17 cellular contexts compared by ENCODE assay signal in the genomic region with DNA sequence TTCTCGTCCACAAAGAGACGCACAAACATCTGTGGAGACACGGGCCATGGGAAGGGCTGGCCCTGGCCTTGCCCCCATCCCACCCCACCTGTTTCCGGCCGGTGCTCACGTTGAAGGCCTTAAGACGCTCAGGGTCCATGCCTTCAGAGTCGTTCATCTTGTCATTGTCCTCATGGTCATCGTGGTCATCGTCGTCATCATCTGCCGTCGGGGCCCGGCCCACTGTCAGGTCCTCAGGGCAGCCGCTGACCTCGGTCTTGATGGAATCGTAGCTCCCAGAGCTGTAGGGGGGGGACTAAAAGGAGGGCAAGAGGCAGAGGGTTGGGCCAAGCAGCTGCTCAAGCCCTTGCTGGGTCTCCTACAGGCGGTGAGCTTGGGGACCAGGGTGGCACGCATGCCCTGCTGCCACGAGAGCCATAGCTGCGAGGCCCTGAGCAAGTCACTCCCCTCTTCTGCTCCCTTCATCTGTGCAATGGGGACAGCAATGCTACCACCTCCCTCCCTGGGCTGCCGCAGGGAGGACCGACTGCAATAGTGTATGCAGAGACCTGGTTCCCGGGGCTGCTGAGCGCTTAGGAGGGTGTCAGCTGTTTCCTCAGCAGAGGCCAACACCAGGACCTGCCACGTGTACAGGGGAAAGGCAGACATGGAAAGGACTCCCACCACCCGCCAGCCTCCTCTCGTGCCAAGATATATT.
"Had no signal": no experiment of that assay in that cellular context is flagged by ENCODE, and none has a peak within 500 bp of the region (broad histone marks: within the 10 kb centered on the region; RNA-seq: fewer than 3 reads in every experiment).

No MANE protein-coding gene starts in this region.

- H3K27me3 Mint-ChIP-seq: natural killer cell treated with Interleukin-12 subunit alpha and Interleukin-12 subunit beta and Interleukin-15 and Interleukin-18, amount 100 ng/mL, for 72 hours had no signal

- H3K27ac ChIP-seq: cardiac muscle cell, hepatocyte, testis had no signal

- H3K27me3 ChIP-seq: cardiac muscle cell, hepatocyte, testis had no signal

- H3K4me2 ChIP-seq: hepatocyte had no signal

- H3K9me3 Mint-ChIP-seq: natural killer cell treated with Interleukin-12 subunit alpha and Interleukin-12 subunit beta and Interleukin-15 and Interleukin-18, amount 100 ng/mL, for 72 hours; T-helper 2 cell treated with Interferon-gamma antibody and Interleukin-4, amounts not matched to agents 5 μg/mL and 100 μg/mL, for 36 hours had no signal

- ATAC-seq: natural killer cell treated with Interleukin-12 subunit alpha and Interleukin-12 subunit beta and Interleukin-15 and Interleukin-18, amount 100 ng/mL, for 72 hours; sciatic nerve; stimulated activated naive CD8-positive, alpha-beta T cell treated with anti-CD3 and anti-CD28 coated beads, Interleukin-15, Interleukin-2, amounts not matched to agents 100 U/mL and 50 U/mL, for 24 hours had no signal

- H3K4me3 Mint-ChIP-seq: natural killer cell treated with Interleukin-12 subunit alpha and Interleukin-12 subunit beta and Interleukin-15 and Interleukin-18, amount 100 ng/mL, for 72 hours; T-helper 2 cell treated with Interferon-gamma antibody and Interleukin-4, amounts not matched to agents 5 μg/mL and 100 μg/mL, for 36 hours had no signal

- H3K4me3 ChIP-seq: cardiac muscle cell, hepatocyte, testis had no signal

- H3K9me3 ChIP-seq: testis had no signal

- DNase-seq: activated CD4-positive, alpha-beta T cell treated with anti-CD3 and anti-CD28 coated beads, Interleukin-2, amount 50 U/mL, for 48 hours; activated CD4-positive, CD25-positive, alpha-beta regulatory T cell treated with anti-CD3 and anti-CD28 coated beads, Interleukin-2, amount 50 U/mL, for 72 hours; activated T-cell treated with anti-CD3 and anti-CD28 coated beads, Interleukin-2, amount 50 U/mL, for 48 hours; cortex of kidney; effector memory CD4-positive, alpha-beta T cell; erythroblast; kidney glomerular epithelial cell; mammary epithelial cell; nucleus accumbens; stimulated activated CD4-positive, alpha-beta T cell treated with anti-CD3 and anti-CD28 coated beads, Interleukin-2, amount 100 ng/mL, for 48 hours; stimulated activated naive CD8-positive, alpha-beta T cell treated with anti-CD3 and anti-CD28 coated beads, Interleukin-15, Interleukin-2, amounts not matched to agents 100 U/mL and 50 U/mL, for 24 hours; testis had no signal

- H3K36me3 Mint-ChIP-seq: natural killer cell treated with Interleukin-12 subunit alpha and Interleukin-12 subunit beta and Interleukin-15 and Interleukin-18, amount 100 ng/mL, for 72 hours had no signal
